In genomic region chr1:55211456-55211855, GRCh38 we compare ENCODE assay signal across 8 cellular contexts. TPM values are rescaled to one million over a fixed set of nuclear protein-coding genes. Genes with fewer than 3 reads are reported as not detected.
DNase-seq lines count a peak whose midpoint lies in the region; ATAC-seq, FAIRE-seq and TF ChIP-seq lines count a peak whose summit lies in the region.

No MANE protein-coding gene starts in this region.

- peaks cover 2 to 3% of the 10 kb centered on the region in 2 donors for H3K36me3 ChIP-seq in small intestine (ENCODE audit: control insufficient read depth in 2 of 2, insufficient read depth in 2 of 2, low read length in 2 of 2)
- H3K36me3 ChIP-seq in ovary: no peaks in the 10 kb centered on the region

- no peak for TF ChIP-seq EP300 in ovary (IDR thresholded peaks at IDR 0.05)

- H3K9me3 ChIP-seq in small intestine (ENCODE audit: control insufficient read depth, low read depth) (no peaks in the 10 kb centered on the region), ovary (no peaks in the 10 kb centered on the region)

- H3K9me3 Mint-ChIP-seq in activated CD4-positive, alpha-beta T cell treated with anti-CD3 and anti-CD28 coated beads for 36 hours (ENCODE audit: low read depth): no peaks in the 10 kb centered on the region

- FAIRE-seq in small intestine (lab: Jason Lieb, UNC): no peak

- 0 to 14% (median 5%) methylated on average over 2 of the region's 2 CpGs for WGBS in small intestine, 3 donors
- 3 to 14% (median 5%) methylated on average over 2 of the region's 2 CpGs for WGBS in ovary, 3 donors

- no peaks in the 10 kb centered on the region for H3K27me3 ChIP-seq in small intestine (ENCODE audit: control insufficient read depth in 2 of 2, insufficient read depth in 2 of 2, low read length in 2 of 2)
- no peaks in the 10 kb centered on the region for H3K27me3 ChIP-seq in ovary

- intact Hi-C loops in activated CD4-positive, alpha-beta T cell treated with anti-CD3 and anti-CD28 coated beads for 36 hours (cut with DNase I, micrococcal nuclease): loop anchor here (5.0 to 10.0 kb wide), 5 partner anchors 44 to 497 kb away; partner anchors contain the start of genes DHCR24 (in 1 of the 2), PARS2 (in 1 of the 2), TTC22 (in 1 of the 2) and TTC4 (in 1 of the 2)
- intact Hi-C loops in ovary (cut with DNase I): loop anchor here in 2 of 4 donors (10.0 kb wide), 1 partner anchor 67 kb away; no protein-coding TSS in a partner anchor

- no peak for ATAC-seq in activated CD4-positive, alpha-beta T cell treated with anti-CD3 and anti-CD28 coated beads for 36 hours
- ATAC-seq in HG02763 (IDR thresholded peaks at IDR 0.05; ENCODE audit: unreplicated experiment): no peak

- H3K4me1 ChIP-seq in small intestine (ENCODE audit: control insufficient read depth in 2 of 2, insufficient read depth in 1 of 2, low read depth in 1 of 2, low read length in 1 of 2) (peaks cover 3 to 23% of the 10 kb centered on the region in 2 donors), ovary (ENCODE audit: insufficient read depth) (peaks cover 7% of the 10 kb centered on the region)

- TF ChIP-seq CTCF in epithelial cell of proximal tubule (conservative IDR thresholded peaks at IDR 0.05; ENCODE audit: low read depth, low read length) (no peak), ovary (IDR thresholded peaks at IDR 0.05) (no peak)

- H3K36me3 Mint-ChIP-seq in activated CD4-positive, alpha-beta T cell treated with anti-CD3 and anti-CD28 coated beads for 36 hours (ENCODE audit: low read depth): peaks cover 14% of the 10 kb centered on the region

- H3K27ac ChIP-seq in small intestine (ENCODE audit: low read depth in 1 of 2, low read length in 1 of 2) (peak overlapping the region in 1 of 2 donors; percentile 45), ovary (no peak overlapping the region)

- H3K27ac Mint-ChIP-seq in activated CD4-positive, alpha-beta T cell treated with anti-CD3 and anti-CD28 coated beads for 36 hours: no peak overlapping the region

- POLR2A ChIA-PET in activated CD4-positive, alpha-beta T cell treated with anti-CD3 and anti-CD28 coated beads for 36 hours (lab: Charles Lee): interaction anchor here (0.6 kb wide), 1 partner anchor 11 kb away, joined by 3 read pairs; no protein-coding TSS in a partner anchor

- CTCF ChIA-PET in activated CD4-positive, alpha-beta T cell treated with anti-CD3 and anti-CD28 coated beads for 36 hours (lab: Charles Lee): interaction anchor here (0.7 to 3.4 kb wide), 2 partner anchors 11 to 38 kb away, joined by 3 to 12 read pairs; no protein-coding TSS in a partner anchor

- H3K4me3 Mint-ChIP-seq in activated CD4-positive, alpha-beta T cell treated with anti-CD3 and anti-CD28 coated beads for 36 hours: peak overlapping the region; percentile 37

- no peak for TF ChIP-seq POLR2A in ovary (IDR thresholded peaks at IDR 0.05)

- H3K4me3 ChIP-seq in epithelial cell of proximal tubule (ENCODE audit: low read depth, low read length) (peak overlapping the region; percentile 93), small intestine (ENCODE audit: low read depth in 1 of 2, low read length in 2 of 2) (no peak overlapping the region), ovary (no peak overlapping the region)

- DNase-seq in activated CD4-positive, alpha-beta T cell treated with anti-CD3 and anti-CD28 coated beads for 36 hours: no peak
- no peak for DNase-seq in activated CD4-positive, alpha-beta T cell treated with anti-CD3 and anti-CD28 coated beads, Interleukin-2, amount 50 U/mL, for 4 hours
- DNase-seq in NAMALWA (ENCODE audit: low spot score) (peak; percentile 46), epithelial cell of proximal tubule (ENCODE audit: low read depth) (no peak), small intestine (peak; percentile 15), GM19238 (ENCODE audit: insufficient read length, low spot score) (no peak), ovary (no peak)

- H3K27me3 Mint-ChIP-seq in activated CD4-positive, alpha-beta T cell treated with anti-CD3 and anti-CD28 coated beads for 36 hours: no peaks in the 10 kb centered on the region

- peaks cover 65% of the 10 kb centered on the region for H3K4me1 Mint-ChIP-seq in activated CD4-positive, alpha-beta T cell treated with anti-CD3 and anti-CD28 coated beads for 36 hours

RNA-seq across cellular contexts. Expression of gene USP24, which starts 3.7 kb away (rescaled TPM):
- total RNA-seq in activated CD4-positive, alpha-beta T cell treated with anti-CD3 and anti-CD28 coated beads for 36 hours: 10 to 100 TPM; 37.0 to 39.7 TPM
- total RNA-seq in epithelial cell of proximal tubule (19.7 and 24.0 TPM in 2 replicates), ovary (10 to 100 TPM; 29.8 to 51.4 (median 42.5) TPM)
- polyA plus RNA-seq in small intestine (10 to 100 TPM in 2 of 3 donors, 1 to 10 TPM in 1; 7.3 to 11.4 (median 11.1) TPM), ovary (10 to 100 TPM; 11.5 to 22.3 TPM)

Comparison
In these comparisons a context has a peak if more than half of its experiments do, and no peak if none do; other contexts are left out.
1. DNase-seq: peak in NAMALWA (single experiment) and small intestine (single experiment); none in activated CD4-positive, alpha-beta T cell treated with anti-CD3 and anti-CD28 coated beads for 36 hours (single experiment), activated CD4-positive, alpha-beta T cell treated with anti-CD3 and anti-CD28 coated beads, Interleukin-2, amount 50 U/mL, for 4 hours (0 of 2), epithelial cell of proximal tubule (single experiment), GM19238 (single experiment) and ovary (0 of 5).